In genomic region chr11:128487978-128488377, GRCh38 we compare ENCODE assay signal across 1 cellular context.
TF ChIP-seq lines count a peak whose summit lies in the region.

No MANE protein-coding gene starts in this region.

TF ChIP-seq in IMR-90, 13 proteins besides CTCF, POLR2A, EP300 and RAD21:
- no peak for TF ChIP-seq SMC3 (IDR thresholded peaks at IDR 0.05; ENCODE audit: low read depth, low read length)
- TF ChIP-seq CHD1 (IDR thresholded peaks at IDR 0.05; ENCODE audit: low read depth, low read length) = no peak
- no peak for TF ChIP-seq MAFK (IDR thresholded peaks at IDR 0.05; ENCODE audit: low read depth, low read length)
- no peak for TF ChIP-seq RFX5 (IDR thresholded peaks at IDR 0.05; ENCODE audit: low read depth, low read length)
- no peak for TF ChIP-seq USF2 (IDR thresholded peaks at IDR 0.05; ENCODE audit: low read depth, low read length)
- no peak for TF ChIP-seq RCOR1 (IDR thresholded peaks at IDR 0.05; ENCODE audit: insufficient replicate concordance, low read length)
- no peak for TF ChIP-seq MAZ (IDR thresholded peaks at IDR 0.05; ENCODE audit: borderline replicate concordance, low read depth, low read length)
- TF ChIP-seq ELK1 (IDR thresholded peaks at IDR 0.05; ENCODE audit: borderline replicate concordance, low read depth, low read length) = no peak
- TF ChIP-seq NFE2L2 (IDR thresholded peaks at IDR 0.05; ENCODE audit: low read depth, low read length) = no peak
- no peak for TF ChIP-seq BHLHE40 (IDR thresholded peaks at IDR 0.05; ENCODE audit: low read depth, low read length)
- no peak for TF ChIP-seq CEBPB (IDR thresholded peaks at IDR 0.05; ENCODE audit: low read depth, low read length)
- no peak for TF ChIP-seq MXI1 (IDR thresholded peaks at IDR 0.05; ENCODE audit: borderline replicate concordance, low read depth, low read length)
- no peak for TF ChIP-seq FOS (IDR thresholded peaks at IDR 0.05; ENCODE audit: low read depth, low read length)
TF ChIP-seq in IMR-90: peak in this region for 0.
